8 cellular contexts compared by ENCODE assay signal in the genomic region with DNA sequence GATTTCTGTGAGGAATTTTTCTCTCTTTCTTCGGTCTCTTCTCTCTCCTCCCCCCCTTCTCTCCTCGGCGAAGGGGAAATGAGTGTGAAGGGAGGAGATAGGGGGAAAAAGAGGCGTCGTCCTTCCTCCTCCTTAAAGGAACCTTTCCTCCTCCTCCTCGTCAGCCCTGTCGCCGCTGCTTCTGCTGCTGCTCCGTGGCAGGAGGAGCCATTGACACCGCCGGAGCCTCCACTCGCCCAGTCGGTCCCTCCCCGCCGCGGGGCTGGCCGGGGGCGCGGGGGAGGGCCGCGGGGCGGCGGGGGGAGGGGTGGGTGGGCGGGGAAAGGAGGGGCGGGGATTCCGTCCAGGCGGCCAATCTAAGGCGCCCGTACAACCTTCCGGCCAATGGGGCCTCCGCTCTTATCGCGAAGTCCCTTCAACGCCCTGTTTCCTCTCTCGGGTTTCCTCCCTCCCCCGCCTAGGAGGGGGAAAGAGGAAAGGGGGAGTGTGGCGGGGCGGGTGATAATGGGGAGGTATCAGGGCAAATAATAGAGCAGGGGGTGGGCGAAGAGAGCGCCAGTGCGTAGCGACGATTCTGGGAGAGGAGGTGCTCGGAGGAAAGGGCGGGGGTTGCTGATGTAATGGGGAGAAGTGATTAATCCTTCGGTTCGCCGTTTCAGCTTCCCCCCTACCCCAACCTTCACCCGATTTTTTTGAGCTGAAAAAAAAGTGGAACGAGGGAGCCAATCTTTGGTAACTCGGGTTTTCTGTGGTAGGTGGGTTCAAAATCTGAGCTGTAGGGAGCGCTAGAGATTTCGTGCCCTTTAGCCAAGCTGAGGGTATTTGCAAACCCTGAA. TPM values are rescaled to one million over a fixed set of nuclear protein-coding genes. Genes with fewer than 3 reads are reported as not detected.
DNase-seq lines count a peak whose midpoint lies in the region; ATAC-seq and TF ChIP-seq lines count a peak whose summit lies in the region.

A gene (minus strand): TSS at position 238 of the 836 bp plus-strand sequence. CDS start 778 bp downstream, outside the sequence.

- ATAC-seq in HG02623 (IDR thresholded peaks at IDR 0.05; ENCODE audit: unreplicated experiment) (peak; percentile 87), omental fat pad (ENCODE audit: low FRiP score) (peak; percentile 90)
- peak; percentile 89 to 90 for ATAC-seq in activated naive CD4-positive, alpha-beta T cell treated with anti-CD3 and anti-CD28 coated beads, Interleukin-2, amount 50 U/mL, for 72 hours

- no peaks in the 10 kb centered on the region for H3K27me3 ChIP-seq in testis

- H3K4me3 ChIP-seq in GM12864 (ENCODE audit: low read depth, low read length) = peak within 1 kb of the TSS; percentile 67
- H3K4me3 ChIP-seq in testis = peak within 1 kb of the TSS; percentile 90 to 96

- peak; percentile 77 for TF ChIP-seq CTCF in GM12864 (IDR thresholded peaks at IDR 0.05; ENCODE audit: low read depth, low read length, missing control alignments)
- no peak for TF ChIP-seq CTCF in omental fat pad (IDR thresholded peaks at IDR 0.05)
- TF ChIP-seq CTCF in testis (IDR thresholded peaks at IDR 0.05) = peak; percentile 33 to 52 (median 51)

- peak; percentile 73 for TF ChIP-seq POLR2A in testis (IDR thresholded peaks at IDR 0.05)

- DNase-seq in GM12864 (ENCODE audit: low read depth) (peak; percentile 96), NCI-H1092 treated with DMSO at 0.1 percent for 48 hours (lab: John Stamatoyannopoulos, UW) (peak; percentile 94), SKM-1 (lab: John Stamatoyannopoulos, UW; ENCODE audit: unreplicated experiment) (peak; percentile 96), glomerular visceral epithelial cell (ENCODE audit: extremely low spot score) (peak; percentile 98), omental fat pad (ENCODE audit: low spot score) (peak; percentile 86), testis (peak; percentile 96)
- peak; percentile 90 to 94 for DNase-seq in activated naive CD4-positive, alpha-beta T cell treated with anti-CD3 and anti-CD28 coated beads, Interleukin-2, amount 50 U/mL, for 72 hours (ENCODE audit: low spot score in 2 of 2)

- no peaks in the 10 kb centered on the region for H3K9me3 ChIP-seq in testis

- peaks cover 10% of the 10 kb centered on the region for H3K4me1 ChIP-seq in testis

- WGBS in testis, 2 donors = 0 to 1% methylated on average over 27 to 51 of the region's 53 CpGs

- H3K36me3 ChIP-seq in testis (ENCODE audit: low read depth, missing control alignments) = no peaks in the 10 kb centered on the region

- peak within 1 kb of the TSS; percentile 91 to 96 for H3K27ac Mint-ChIP-seq in activated naive CD4-positive, alpha-beta T cell treated with anti-CD3 and anti-CD28 coated beads, Interleukin-2, amount 50 U/mL, for 72 hours

- H3K36me3 Mint-ChIP-seq in activated naive CD4-positive, alpha-beta T cell treated with anti-CD3 and anti-CD28 coated beads, Interleukin-2, amount 50 U/mL, for 72 hours = peaks cover 7 to 12% of the 10 kb centered on the region in 2 donors

- intact Hi-C loops in testis (cut with DNase I; ENCODE audit: low total_unique reads) = loop anchor here (5.0 kb wide), 1 partner anchor 201 kb away; no protein-coding TSS in a partner anchor

- peak within 1 kb of the TSS; percentile 99 to 100 for H3K27ac ChIP-seq in testis

- H3K9me3 Mint-ChIP-seq in activated naive CD4-positive, alpha-beta T cell treated with anti-CD3 and anti-CD28 coated beads, Interleukin-2, amount 50 U/mL, for 72 hours = no peaks in the 10 kb centered on the region

RNA-seq across cellular contexts. Expression of the gene that starts here (rescaled TPM):
- 10 to 100 TPM; 42.2 to 54.2 TPM for total RNA-seq in activated naive CD4-positive, alpha-beta T cell treated with anti-CD3 and anti-CD28 coated beads, Interleukin-2, amount 50 U/mL, for 72 hours
- total RNA-seq in omental fat pad (10 to 100 TPM; 43.8 to 68.6 (median 56.0) TPM), testis (100 to 1,000 TPM in 1 of 2 donors, 10 to 100 TPM in 1; 96.0 to 101 TPM)
- polyA plus RNA-seq in testis (ENCODE audit: insufficient read depth, low read depth, low replicate concordance) = 87.6 TPM

Comparison
In these comparisons a context has a peak if more than half of its experiments do, and no peak if none do; other contexts are left out.
1. Peak in every context shown above with its lines: DNase-seq, ATAC-seq, H3K4me3 ChIP-seq and H3K27ac ChIP-seq.
2. CTCF ChIP-seq: peak in GM12864 (single experiment) and testis (3 of 3); none in omental fat pad (0 of 3).